In the genomic region with DNA sequence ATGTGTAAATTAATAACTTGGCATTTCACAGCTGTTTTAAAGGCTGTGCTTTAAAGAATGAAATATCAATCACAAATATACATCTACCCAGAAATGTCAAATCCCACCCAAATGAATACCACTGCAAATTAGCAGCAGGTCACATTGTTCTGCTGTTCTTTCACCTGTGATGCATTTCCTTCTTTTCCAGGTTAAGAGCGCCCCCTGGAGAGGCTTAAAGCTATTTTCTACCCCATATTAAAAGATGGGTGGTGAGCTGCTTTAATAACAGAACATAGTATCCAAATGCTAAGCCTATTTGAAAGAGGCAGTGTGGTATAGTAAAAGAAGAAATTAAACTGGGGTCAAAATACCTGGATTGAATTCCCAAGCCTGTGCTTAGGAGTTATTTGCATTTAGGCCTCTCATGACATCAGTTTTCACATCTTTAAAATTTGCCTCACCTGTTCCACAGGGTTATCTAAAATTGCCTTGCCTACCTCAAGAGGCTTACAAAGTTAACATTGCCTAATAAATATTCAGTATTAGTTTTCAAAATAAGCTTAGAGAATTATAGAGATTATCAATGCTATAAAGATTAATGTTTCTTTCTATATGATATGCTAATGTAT, we compare ENCODE assay signal across 8 cellular contexts.
DNase-seq lines count a peak whose midpoint lies in the region; ATAC-seq and TF ChIP-seq lines count a peak whose summit lies in the region.

No MANE protein-coding gene starts in this region.

- DNase-seq in cardiac muscle cell (ENCODE audit: low read depth in 1 of 2, low spot score in 1 of 2) = peak; percentile 51 to 77
- DNase-seq in left cardiac atrium = no peak
- DNase-seq in LHCN-M2 (ENCODE audit: low read depth) = peak; percentile 64
- DNase-seq in RWPE2 (ENCODE audit: low spot score) = no peak
- peak; percentile 32 to 71 for DNase-seq in fibroblast of lung (ENCODE audit: low read depth in 2 of 2)
- DNase-seq in smooth muscle cell (lab: John Stamatoyannopoulos, UW; ENCODE audit: unreplicated experiment) = no peak
- DNase-seq in activated T-helper 1 cell treated with anti-CD3 and anti-CD28 coated beads, Interleukin-12 subunit alpha, Interleukin-12 subunit beta, Interleukin-2, Interleukin-4 antibody, amounts not matched to agents 30 ng/mL and 10 ng/mL and 1 ng/mL, durations not matched to agents 14 hours and 24 hours and 36 hours (ENCODE audit: low spot score) = no peak

- no peaks in the 10 kb centered on the region for H3K79me2 ChIP-seq in fibroblast of lung (ENCODE audit: control insufficient read depth, insufficient read depth, low read length)
- no peaks in the 10 kb centered on the region for H3K79me2 ChIP-seq in smooth muscle cell (ENCODE audit: low read depth)

- H3K4me3 Mint-ChIP-seq in activated T-helper 1 cell treated with anti-CD3 and anti-CD28 coated beads, Interleukin-12 subunit alpha, Interleukin-12 subunit beta, Interleukin-2, Interleukin-4 antibody, amounts not matched to agents 30 ng/mL and 10 ng/mL and 1 ng/mL, durations not matched to agents 14 hours and 24 hours and 36 hours = no peak overlapping the region

- H3K9me3 ChIP-seq in cardiac muscle cell (ENCODE audit: low read depth) = no peaks in the 10 kb centered on the region
- no peaks in the 10 kb centered on the region for H3K9me3 ChIP-seq in RWPE2 (ENCODE audit: severe bottlenecking)
- no peaks in the 10 kb centered on the region for H3K9me3 ChIP-seq in fibroblast of lung (ENCODE audit: control insufficient read depth, insufficient read depth, low read depth, low read length)
- no peaks in the 10 kb centered on the region for H3K9me3 ChIP-seq in smooth muscle cell (replicated peaks; ENCODE audit: low read depth)

- H3K4me3 ChIP-seq in cardiac muscle cell (no peak overlapping the region), RWPE2 (ENCODE audit: severe bottlenecking) (no peak overlapping the region), fibroblast of lung (replicated peaks in 1 of 4; ENCODE audit: control extremely low read depth in 1 of 4, insufficient read depth in 1 of 4, low read depth in 3 of 4, low read length in 4 of 4) (no peak overlapping the region), smooth muscle cell (no peak overlapping the region)

- TF ChIP-seq CTCF in cardiac muscle cell (IDR thresholded peaks at IDR 0.05; ENCODE audit: low read depth, low read length) = peak; percentile 53
- peak; percentile 79 for TF ChIP-seq CTCF in RWPE2 (IDR thresholded peaks at IDR 0.05; ENCODE audit: poor library complexity, severe bottlenecking)
- TF ChIP-seq CTCF in fibroblast of lung (conservative IDR thresholded peaks at IDR 0.05 in 1 of 2, IDR thresholded peaks at IDR 0.05 in 1 of 2; ENCODE audit: low read depth in 1 of 2, low read length in 2 of 2) = peak; percentile 44 to 74
- peak; percentile 79 for TF ChIP-seq CTCF in smooth muscle cell (IDR thresholded peaks at IDR 0.05; ENCODE audit: borderline replicate concordance, insufficient read depth, poor library complexity, severe bottlenecking)

- H2AFZ ChIP-seq in fibroblast of lung (ENCODE audit: low read length) (no peak overlapping the region), smooth muscle cell (ENCODE audit: low read depth) (no peak overlapping the region)

- H3K36me3 ChIP-seq in cardiac muscle cell (no peaks in the 10 kb centered on the region), RWPE2 (ENCODE audit: low read depth) (no peaks in the 10 kb centered on the region), fibroblast of lung (ENCODE audit: control insufficient read depth, insufficient read depth, low read length) (no peaks in the 10 kb centered on the region), smooth muscle cell (ENCODE audit: low read depth) (no peaks in the 10 kb centered on the region)

- H3K27ac ChIP-seq in cardiac muscle cell (no peak overlapping the region), RWPE2 (ENCODE audit: poor library complexity, severe bottlenecking) (no peak overlapping the region), fibroblast of lung (ENCODE audit: insufficient read depth, low read length) (no peak overlapping the region), smooth muscle cell (ENCODE audit: low read depth) (no peak overlapping the region)

- no peak overlapping the region for H3K27ac Mint-ChIP-seq in activated T-helper 1 cell treated with anti-CD3 and anti-CD28 coated beads, Interleukin-12 subunit alpha, Interleukin-12 subunit beta, Interleukin-2, Interleukin-4 antibody, amounts not matched to agents 30 ng/mL and 10 ng/mL and 1 ng/mL, durations not matched to agents 14 hours and 24 hours and 36 hours

- H3K4me2 ChIP-seq in fibroblast of lung (ENCODE audit: extremely low read depth, insufficient read depth, low read length) = no peak overlapping the region
- H3K4me2 ChIP-seq in smooth muscle cell = no peak overlapping the region

- ATAC-seq in left cardiac atrium = no peak
- peak; percentile 61; the same call in 2 of the 3 replicates for ATAC-seq in RWPE2 (ENCODE audit: low read depth)
- ATAC-seq in HG03439 (IDR thresholded peaks at IDR 0.05; ENCODE audit: unreplicated experiment) = no peak

- intact Hi-C loops in left cardiac atrium (cut with DNase I) = loop anchor here (10.0 kb wide), 1 partner anchor 400 kb away; no protein-coding TSS in a partner anchor
- intact Hi-C loops in activated T-helper 1 cell treated with anti-CD3 and anti-CD28 coated beads, Interleukin-12 subunit alpha, Interleukin-12 subunit beta, Interleukin-2, Interleukin-4 antibody, amounts not matched to agents 30 ng/mL and 10 ng/mL and 1 ng/mL, durations not matched to agents 14 hours and 24 hours and 36 hours (cut with micrococcal nuclease) = loop anchor here (2.0 kb wide), 1 partner anchor 404 kb away; no protein-coding TSS in a partner anchor

- WGBS in smooth muscle cell (ENCODE audit: low lambda C conversion rate) = 0% methylated on average over 1 of the region's 1 CpG

- H3K27me3 ChIP-seq in cardiac muscle cell = no peaks in the 10 kb centered on the region
- no peaks in the 10 kb centered on the region for H3K27me3 ChIP-seq in RWPE2 (ENCODE audit: insufficient read depth, poor library complexity, severe bottlenecking)
- H3K27me3 ChIP-seq in fibroblast of lung (ENCODE audit: control insufficient read depth, insufficient read depth, low read length) = no peaks in the 10 kb centered on the region
- H3K27me3 ChIP-seq in smooth muscle cell (ENCODE audit: low read depth) = no peaks in the 10 kb centered on the region

- H3K36me3 Mint-ChIP-seq in activated T-helper 1 cell treated with anti-CD3 and anti-CD28 coated beads, Interleukin-12 subunit alpha, Interleukin-12 subunit beta, Interleukin-2, Interleukin-4 antibody, amounts not matched to agents 30 ng/mL and 10 ng/mL and 1 ng/mL, durations not matched to agents 14 hours and 24 hours and 36 hours (ENCODE audit: low read depth) = no peaks in the 10 kb centered on the region

- H3K4me1 ChIP-seq in cardiac muscle cell (ENCODE audit: low read depth) (no peaks in the 10 kb centered on the region), RWPE2 (ENCODE audit: insufficient read depth, poor library complexity, severe bottlenecking) (no peaks in the 10 kb centered on the region), fibroblast of lung (ENCODE audit: control insufficient read depth, extremely low read depth, insufficient read depth, low read length) (no peaks in the 10 kb centered on the region), smooth muscle cell (ENCODE audit: low read depth) (no peaks in the 10 kb centered on the region)

- no peak overlapping the region for H3K9ac ChIP-seq in fibroblast of lung (ENCODE audit: insufficient read depth, low read length)
- H3K9ac ChIP-seq in smooth muscle cell (ENCODE audit: low read depth) = no peak overlapping the region

- H3K4me1 Mint-ChIP-seq in activated T-helper 1 cell treated with anti-CD3 and anti-CD28 coated beads, Interleukin-12 subunit alpha, Interleukin-12 subunit beta, Interleukin-2, Interleukin-4 antibody, amounts not matched to agents 30 ng/mL and 10 ng/mL and 1 ng/mL, durations not matched to agents 14 hours and 24 hours and 36 hours (ENCODE audit: low read depth) = no peaks in the 10 kb centered on the region

- H3K9me3 Mint-ChIP-seq in activated T-helper 1 cell treated with anti-CD3 and anti-CD28 coated beads, Interleukin-12 subunit alpha, Interleukin-12 subunit beta, Interleukin-2, Interleukin-4 antibody, amounts not matched to agents 30 ng/mL and 10 ng/mL and 1 ng/mL, durations not matched to agents 14 hours and 24 hours and 36 hours = no peaks in the 10 kb centered on the region

- H4K20me1 ChIP-seq in fibroblast of lung (ENCODE audit: control insufficient read depth, extremely low read depth, insufficient read depth, low read length) (no peaks in the 10 kb centered on the region), smooth muscle cell (ENCODE audit: low read depth) (no peaks in the 10 kb centered on the region)

- H3K27me3 Mint-ChIP-seq in activated T-helper 1 cell treated with anti-CD3 and anti-CD28 coated beads, Interleukin-12 subunit alpha, Interleukin-12 subunit beta, Interleukin-2, Interleukin-4 antibody, amounts not matched to agents 30 ng/mL and 10 ng/mL and 1 ng/mL, durations not matched to agents 14 hours and 24 hours and 36 hours (ENCODE audit: insufficient read depth) = no peaks in the 10 kb centered on the region

- no peaks in the 10 kb centered on the region for H3F3A ChIP-seq in smooth muscle cell (ENCODE audit: low read depth)

Comparison
In these comparisons a context has a peak if more than half of its experiments do, and no peak if none do; other contexts are left out.
1. DNase-seq: peak in cardiac muscle cell (2 of 2), LHCN-M2 (single experiment) and fibroblast of lung (2 of 2); none in left cardiac atrium (single experiment), RWPE2 (single experiment), smooth muscle cell (single experiment) and activated T-helper 1 cell treated with anti-CD3 and anti-CD28 coated beads, Interleukin-12 subunit alpha, Interleukin-12 subunit beta, Interleukin-2, Interleukin-4 antibody, amounts not matched to agents 30 ng/mL and 10 ng/mL and 1 ng/mL, durations not matched to agents 14 hours and 24 hours and 36 hours (single experiment).
2. Peak in every context shown above with its lines, with median percentiles within 50 percentile points of each other: CTCF ChIP-seq.